Comparison of ENCODE assay signal across 8 cellular contexts in genomic region chr19:13978721-13979191, GRCh38. TPM values are rescaled to one million over a fixed set of nuclear protein-coding genes. Genes with fewer than 3 reads are reported as not detected.
DNase-seq lines count a peak whose midpoint lies in the region; ATAC-seq and TF ChIP-seq lines count a peak whose summit lies in the region.
"Had no signal": no experiment of that assay in that cellular context is flagged by ENCODE, and none has a peak within 500 bp of the region (broad histone marks: within the 10 kb centered on the region; RNA-seq: fewer than 3 reads in every experiment).

No MANE protein-coding gene starts in this region.

- peaks cover 9% of the 10 kb centered on the region for H3K27me3 Mint-ChIP-seq in glutamatergic neuron (ENCODE audit: unreplicated experiment)

- peak overlapping the region; percentile 66 for H3K9ac ChIP-seq in SK-N-MC (ENCODE audit: insufficient read length)
- H3K9ac ChIP-seq: KMS-11 had no signal

- H3K4me3 ChIP-seq in SK-N-MC: peak overlapping the region; percentile 69

- H3K27ac ChIP-seq in SK-N-MC: no peak overlapping the region; the same call in 1 of the 2 replicates
- H3K27ac ChIP-seq: KMS-11 had no signal

- no peaks in the 10 kb centered on the region for H3K9me3 ChIP-seq in SK-N-MC (ENCODE audit: low read depth, low read length)

- no peaks in the 10 kb centered on the region for H3K36me3 ChIP-seq in SK-N-MC (ENCODE audit: insufficient read depth, low read length)

- no peaks in the 10 kb centered on the region for H3K36me3 Mint-ChIP-seq in glutamatergic neuron (ENCODE audit: unreplicated experiment)
- peaks cover 23% of the 10 kb centered on the region for H3K36me3 Mint-ChIP-seq in stimulated activated effector memory CD8-positive, alpha-beta T cell treated with anti-CD3 and anti-CD28 coated beads, Interleukin-12 subunit alpha, Interleukin-12 subunit beta, amount 100 ng/mL, for 72 hours

- no peak overlapping the region for H3K4me3 Mint-ChIP-seq in glutamatergic neuron (ENCODE audit: unreplicated experiment)
- H3K4me3 Mint-ChIP-seq in stimulated activated effector memory CD8-positive, alpha-beta T cell treated with anti-CD3 and anti-CD28 coated beads, Interleukin-12 subunit alpha, Interleukin-12 subunit beta, amount 100 ng/mL, for 72 hours: peak overlapping the region; percentile 59

- peaks cover 9% of the 10 kb centered on the region for H3K9me3 Mint-ChIP-seq in glutamatergic neuron (ENCODE audit: unreplicated experiment)
- H3K9me3 Mint-ChIP-seq in stimulated activated effector memory CD8-positive, alpha-beta T cell treated with anti-CD3 and anti-CD28 coated beads, Interleukin-12 subunit alpha, Interleukin-12 subunit beta, amount 100 ng/mL, for 72 hours: no peaks in the 10 kb centered on the region

- TF ChIP-seq CTCF in glutamatergic neuron (IDR thresholded peaks at IDR 0.05; ENCODE audit: partially characterized antibody, unreplicated experiment): no peak

- H3K27ac Mint-ChIP-seq in glutamatergic neuron (ENCODE audit: unreplicated experiment): no peak overlapping the region
- peak overlapping the region; percentile 37 for H3K27ac Mint-ChIP-seq in stimulated activated effector memory CD8-positive, alpha-beta T cell treated with anti-CD3 and anti-CD28 coated beads, Interleukin-12 subunit alpha, Interleukin-12 subunit beta, amount 100 ng/mL, for 72 hours

- ATAC-seq in stimulated activated effector memory CD8-positive, alpha-beta T cell treated with anti-CD3 and anti-CD28 coated beads, Interleukin-12 subunit alpha, Interleukin-12 subunit beta, amount 100 ng/mL, for 72 hours: peak; percentile 23
- ATAC-seq in GM19463 (IDR thresholded peaks at IDR 0.05; ENCODE audit: unreplicated experiment): no peak

- DNase-seq in SK-N-MC (ENCODE audit: low read depth, low spot score) (no peak), glutamatergic neuron (peak; percentile 50), NCI-H2196 (lab: John Stamatoyannopoulos, UW; ENCODE audit: unreplicated experiment) (no peak)
- DNase-seq in stimulated activated effector memory CD8-positive, alpha-beta T cell treated with anti-CD3 and anti-CD28 coated beads, Interleukin-12 subunit alpha, Interleukin-12 subunit beta, amount 100 ng/mL, for 72 hours (ENCODE audit: low spot score in 2 of 2): no peak
- no peak for DNase-seq in activated naive CD4-positive, alpha-beta T cell treated with Interleukin-2 at 50 U/mL for 16 hours

- peaks cover 9% of the 10 kb centered on the region for H3K4me1 Mint-ChIP-seq in glutamatergic neuron (ENCODE audit: low read depth, unreplicated experiment)
- peaks cover 14% of the 10 kb centered on the region for H3K4me1 Mint-ChIP-seq in stimulated activated effector memory CD8-positive, alpha-beta T cell treated with anti-CD3 and anti-CD28 coated beads, Interleukin-12 subunit alpha, Interleukin-12 subunit beta, amount 100 ng/mL, for 72 hours

RNA-seq across cellular contexts. Expression of gene DCAF15, which starts 26.4 kb away (rescaled TPM):
- 84.4 TPM for total RNA-seq in glutamatergic neuron (ENCODE audit: unreplicated experiment)

RNA-seq across cellular contexts. Expression of gene RFX1, which starts 27.4 kb away (rescaled TPM):
- 9.4 TPM for total RNA-seq in glutamatergic neuron (ENCODE audit: unreplicated experiment)

RNA-seq across cellular contexts. Expression of gene PODNL1, which starts 40.5 kb away (rescaled TPM):
- total RNA-seq in glutamatergic neuron (ENCODE audit: unreplicated experiment): 8.9 TPM

RNA-seq across cellular contexts. Expression of gene RLN3, which starts 49.2 kb away (rescaled TPM):
- not detected for total RNA-seq in glutamatergic neuron (ENCODE audit: unreplicated experiment)
- total RNA-seq: lower leg skin had no signal

RNA-seq across cellular contexts. Expression of gene IL27RA, which starts 52.8 kb away (rescaled TPM):
- total RNA-seq in glutamatergic neuron (ENCODE audit: unreplicated experiment): not detected
